In genomic region chrX:49995021-49995731, GRCh38 we compare ENCODE assay signal across 9 cellular contexts.
A peak's percentile ranks its signal among the peaks of the same experiment; 100 is the strongest.
DNase-seq lines count a peak whose midpoint lies in the region; ATAC-seq and TF ChIP-seq lines count a peak whose summit lies in the region.
"Had no signal": no experiment of that assay in that cellular context is flagged by ENCODE, and none has a peak within 500 bp of the region (broad histone marks: within the 10 kb centered on the region; RNA-seq: fewer than 3 reads in every experiment).

No MANE protein-coding gene starts in this region.

- H4K20me1 ChIP-seq in HCT116 (ENCODE audit: insufficient read depth) (no peaks in the 10 kb centered on the region), SK-N-SH (ENCODE audit: insufficient read depth) (no peaks in the 10 kb centered on the region), smooth muscle cell (ENCODE audit: low read depth) (no peaks in the 10 kb centered on the region)

- H3K36me3 ChIP-seq in HCT116 (ENCODE audit: control insufficient read depth in 1 of 2, insufficient read depth in 2 of 2, low read length in 2 of 2) (no peaks in the 10 kb centered on the region), SK-N-SH (replicated peaks in 1 of 2; ENCODE audit: control insufficient read depth in 1 of 2, insufficient read depth in 2 of 2, low read length in 1 of 2) (no peaks in the 10 kb centered on the region), smooth muscle cell (ENCODE audit: low read depth) (no peaks in the 10 kb centered on the region)

- H3K4me1 ChIP-seq in HCT116 (ENCODE audit: control insufficient read depth in 1 of 2, insufficient read depth in 2 of 2, low read length in 2 of 2) = peaks cover 6 to 44% of the 10 kb centered on the region in 2 experiments
- H3K4me1 ChIP-seq in SK-N-SH (ENCODE audit: control insufficient read depth in 1 of 2, insufficient read depth in 2 of 2, low read depth in 1 of 2, low read length in 1 of 2) = peaks cover 0 to 3% of the 10 kb centered on the region in 2 experiments; a peak in 1 of 4 replicates
- peaks cover 7% of the 10 kb centered on the region for H3K4me1 ChIP-seq in foreskin keratinocyte
- H3K4me1 ChIP-seq in smooth muscle cell (ENCODE audit: low read depth) = no peaks in the 10 kb centered on the region

- RAD21 ChIA-PET in HCT116 (lab: Charles Lee; ENCODE audit: low non-redundant PET in 1 of 2, low total read pairs in 2 of 2, uncharacterized antibody in 2 of 2, unreplicated experiment in 2 of 2) = no interaction called here

- ATAC-seq in HCT116 (peak; percentile 94), foreskin keratinocyte (peak; percentile 64)
- ATAC-seq: natural killer cell had no signal

- no peak for TF ChIP-seq EP300 in SK-N-SH (IDR thresholded peaks at IDR 0.05; ENCODE audit: borderline replicate concordance in 1 of 2, low read depth in 1 of 2, low read length in 1 of 2)

- no peak for TF ChIP-seq POLR2A in HCT116 (IDR thresholded peaks at IDR 0.05; ENCODE audit: borderline replicate concordance, extremely low read depth, insufficient read depth, insufficient read length)

- peak overlapping the region in 1 of 2 experiments; percentile 49; a peak in 3 of 4 replicates for H3K4me3 ChIP-seq in HCT116 (replicated peaks in 1 of 2; ENCODE audit: low read depth in 1 of 2, low read length in 2 of 2)
- no peak overlapping the region for H3K4me3 ChIP-seq in SK-N-SH (ENCODE audit: low read depth in 2 of 2, low read length in 1 of 2)
- no peak overlapping the region for H3K4me3 ChIP-seq in smooth muscle cell

- H3K9ac ChIP-seq in HCT116 (ENCODE audit: low read length) (no peak overlapping the region), SK-N-SH (no peak overlapping the region), smooth muscle cell (ENCODE audit: low read depth) (no peak overlapping the region)

- BruUV-seq in HCT116 (replicated peaks; lab: Mats Ljungman, UMichigan) = no TSS peak

- H2AFZ ChIP-seq in HCT116 (ENCODE audit: low read depth, low read length, poor library complexity, severe bottlenecking) (no peak overlapping the region), SK-N-SH (ENCODE audit: low read depth) (no peak overlapping the region), smooth muscle cell (ENCODE audit: low read depth) (no peak overlapping the region)

- H3K9me3 ChIP-seq in HCT116 (ENCODE audit: control insufficient read depth in 1 of 2, insufficient read depth in 1 of 2, low read depth in 1 of 2, low read length in 2 of 2) = no peaks in the 10 kb centered on the region
- H3K9me3 ChIP-seq in SK-N-SH = no peaks in the 10 kb centered on the region
- no peaks in the 10 kb centered on the region for H3K9me3 ChIP-seq in smooth muscle cell (replicated peaks; ENCODE audit: low read depth)

- TF ChIP-seq RAD21 in HCT116 (IDR thresholded peaks at IDR 0.05; ENCODE audit: low read depth) (no peak), SK-N-SH (IDR thresholded peaks at IDR 0.05; ENCODE audit: low read length) (no peak)

- 28% methylated on average over 11 of the region's 11 CpGs for WGBS in SK-N-SH (ENCODE audit: low lambda C conversion rate)
- 55% methylated on average over 11 of the region's 11 CpGs for WGBS in smooth muscle cell (ENCODE audit: low lambda C conversion rate)

- no peaks in the 10 kb centered on the region for H3K79me2 ChIP-seq in HCT116 (ENCODE audit: insufficient read depth, low read length)
- H3K79me2 ChIP-seq in SK-N-SH (ENCODE audit: insufficient read depth) = no peaks in the 10 kb centered on the region
- no peaks in the 10 kb centered on the region for H3K79me2 ChIP-seq in smooth muscle cell (ENCODE audit: low read depth)

- H3K4me2 ChIP-seq in HCT116 (ENCODE audit: low read length) (peak overlapping the region; percentile 74), SK-N-SH (no peak overlapping the region), smooth muscle cell (peak overlapping the region; percentile 55)

- TF ChIP-seq CTCF in HCT116 (IDR thresholded peaks at IDR 0.05 in 2 of 3, conservative IDR thresholded peaks at IDR 0.05 in 1 of 3; ENCODE audit: borderline replicate concordance in 1 of 3, insufficient read depth in 1 of 3, low read depth in 2 of 3, low read length in 2 of 3) (no peak), SK-N-SH (IDR thresholded peaks at IDR 0.05) (no peak), foreskin keratinocyte (conservative IDR thresholded peaks at IDR 0.05) (no peak), smooth muscle cell (IDR thresholded peaks at IDR 0.05; ENCODE audit: borderline replicate concordance, insufficient read depth, poor library complexity, severe bottlenecking) (no peak)

- H3K9me2 ChIP-seq in HCT116 (ENCODE audit: insufficient read depth) (no peaks in the 10 kb centered on the region), SK-N-SH (no peaks in the 10 kb centered on the region)

- H3F3A ChIP-seq in SK-N-SH (replicated peaks; ENCODE audit: insufficient read depth) (no peaks in the 10 kb centered on the region), smooth muscle cell (ENCODE audit: low read depth) (no peaks in the 10 kb centered on the region)

- no peaks in the 10 kb centered on the region for H3K27me3 ChIP-seq in HCT116 (ENCODE audit: insufficient read depth, low read length)
- no peaks in the 10 kb centered on the region; the same call in 1 of the 2 replicates for H3K27me3 ChIP-seq in SK-N-SH (ENCODE audit: insufficient read depth)
- H3K27me3 ChIP-seq in foreskin keratinocyte = no peaks in the 10 kb centered on the region
- no peaks in the 10 kb centered on the region for H3K27me3 ChIP-seq in smooth muscle cell (ENCODE audit: low read depth)

- CTCF ChIA-PET in HCT116 (lab: Charles Lee) = interaction anchor here (1.3 kb wide), 1 partner anchor 76 kb away, joined by 3 read pairs; no protein-coding TSS in a partner anchor
- CTCF ChIA-PET in SK-N-SH (lab: Yijun Ruan, JAX) = interaction anchor here (0.6 kb wide), 1 partner anchor 481 kb away, joined by 3 read pairs; no protein-coding TSS in a partner anchor

- H3K27ac ChIP-seq in HCT116 (ENCODE audit: low read depth, low read length) (peak overlapping the region; percentile 19; the same call in 1 of the 2 replicates), SK-N-SH (ENCODE audit: low read depth in 2 of 2, low read length in 1 of 2) (no peak overlapping the region), foreskin keratinocyte (peak overlapping the region; percentile 36), smooth muscle cell (ENCODE audit: low read depth) (peak overlapping the region; percentile 19)

- POLR2A ChIA-PET in HCT116 (lab: Charles Lee) = interaction anchor here (0.5 kb wide), 1 partner anchor 697 kb away, joined by 8 read pairs; no protein-coding TSS in a partner anchor
- POLR2A ChIA-PET in SK-N-SH (lab: Yijun Ruan, JAX) = no interaction called here

- DNase-seq in HCT116 (ENCODE audit: low read depth, low spot score) = peak; percentile 28
- no peak for DNase-seq in SK-N-SH
- peak in 1 of 2 donors; percentile 42 for DNase-seq in foreskin keratinocyte
- no peak for DNase-seq in smooth muscle cell (lab: John Stamatoyannopoulos, UW; ENCODE audit: unreplicated experiment)
- DNase-seq in hypothalamus (lab: John Stamatoyannopoulos, UW) = no peak
- no peak for DNase-seq in NCI-H2171 (lab: John Stamatoyannopoulos, UW)
- no peak for DNase-seq in DMS53 treated with DMSO at 0.1 percent for 48 hours (lab: John Stamatoyannopoulos, UW; ENCODE audit: unreplicated experiment)
- DNase-seq: activated CD8-positive, alpha-beta memory T cell treated with anti-CD3 and anti-CD28 coated beads, Interleukin-2, amount 50 U/mL, for 4 hours; natural killer cell had no signal

- intact Hi-C loops in HCT116 (cut with micrococcal nuclease) = no loop called here

TF ChIP-seq in HCT116, 20 proteins besides CTCF, POLR2A, EP300 and RAD21 (continues in another document):
- TF ChIP-seq FOSL1 (IDR thresholded peaks at IDR 0.05; ENCODE audit: low read depth) = peak; percentile 46
- no peak for TF ChIP-seq YY1 (IDR thresholded peaks at IDR 0.05; ENCODE audit: extremely low read depth, insufficient replicate concordance, low read depth, low read length)
- peak; percentile 90 for TF ChIP-seq CEBPB (IDR thresholded peaks at IDR 0.05; ENCODE audit: low read depth)
- TF ChIP-seq ZFX (IDR thresholded peaks at IDR 0.05) = no peak
- no peak for TF ChIP-seq ZNF274 (IDR thresholded peaks at IDR 0.05; ENCODE audit: low read depth, low read length)
- peak; percentile 41 for TF ChIP-seq SP1 (IDR thresholded peaks at IDR 0.05; ENCODE audit: low read depth)
- TF ChIP-seq JUND (IDR thresholded peaks at IDR 0.05) = peak; percentile 56
- no peak for TF ChIP-seq ELF1 (IDR thresholded peaks at IDR 0.05; ENCODE audit: borderline replicate concordance, low read depth)

TF ChIP-seq in SK-N-SH, 30 proteins besides CTCF, POLR2A, EP300 and RAD21:
- TF ChIP-seq TCF12 (IDR thresholded peaks at IDR 0.05) (peak; percentile 26; the same call in 1 of the 2 replicates), MXI1 (IDR thresholded peaks at IDR 0.05; ENCODE audit: low read depth, low read length) (no peak)

Comparison
In these comparisons a context has a peak if more than half of its experiments do, and no peak if none do; other contexts are left out.
1. H3K27ac ChIP-seq: peak in HCT116 (single experiment), foreskin keratinocyte (single experiment) and smooth muscle cell (single experiment); none in SK-N-SH (0 of 2).
2. Of the 11 proteins assayed by ChIP-seq in both SK-N-SH and HCT116: peak only in SK-N-SH: none; only in HCT116: JUND; in both: none; in neither: 10.